In the genomic region with DNA sequence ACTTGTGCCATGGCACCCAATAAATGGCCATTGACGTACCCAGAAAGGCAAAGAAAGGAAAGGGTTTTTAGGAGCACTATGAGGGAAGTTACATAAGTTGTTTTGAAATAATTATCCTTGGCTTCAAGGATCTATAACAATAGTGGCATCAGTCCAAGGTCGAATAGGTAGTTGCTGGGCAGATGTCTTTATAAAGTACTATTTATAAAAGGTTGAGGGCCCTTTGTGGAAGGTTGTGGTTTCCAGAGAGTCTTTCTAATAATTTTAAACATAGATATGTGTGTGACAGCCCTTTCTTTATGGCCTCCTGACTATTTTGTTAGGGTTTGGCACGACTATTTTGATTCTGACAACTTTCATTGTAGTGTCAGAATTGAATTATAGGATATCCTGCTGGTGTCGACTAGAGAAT, we compare ENCODE assay signal across 28 cellular contexts.
DNase-seq lines count a peak whose midpoint lies in the region; ATAC-seq and TF ChIP-seq lines count a peak whose summit lies in the region.
"Had no signal": no experiment of that assay in that cellular context is flagged by ENCODE, and none has a peak within 500 bp of the region (broad histone marks: within the 10 kb centered on the region; RNA-seq: fewer than 3 reads in every experiment).

No MANE protein-coding gene starts in this region.

- POLR2A ChIA-PET in HEK293 (lab: Yijun Ruan, JAX) = no interaction called here

- H3K4me1 ChIP-seq in HEK293 (ENCODE audit: control insufficient read depth, insufficient read depth, low read length) = no peaks in the 10 kb centered on the region
- H3K4me1 ChIP-seq: left lung, SJSA1, tibial artery had no signal

- no peaks in the 10 kb centered on the region for H3K36me3 ChIP-seq in HEK293 (ENCODE audit: control insufficient read depth in 2 of 2, insufficient read depth in 1 of 2, low read length in 2 of 2)
- H3K36me3 ChIP-seq: left lung, SJSA1, tibial artery had no signal

- no peak for ATAC-seq in GM18517 (IDR thresholded peaks at IDR 0.05; ENCODE audit: unreplicated experiment)
- ATAC-seq in HG02623 (IDR thresholded peaks at IDR 0.05; ENCODE audit: unreplicated experiment) = no peak
- ATAC-seq: activated naive CD4-positive, alpha-beta T cell treated with anti-CD3 and anti-CD28 coated beads, Interleukin-2, amount 50 U/mL, for 72 hours; left lung; naive thymus-derived CD4-positive, alpha-beta T cell; sciatic nerve; stimulated activated naive CD8-positive, alpha-beta T cell treated with anti-CD3 and anti-CD28 coated beads, Interleukin-15, amount 100 ng/mL, for 72 hours had no signal

- H3K9me3 ChIP-seq in HEK293 (ENCODE audit: control insufficient read depth, insufficient read depth, low read depth, low read length) = no peaks in the 10 kb centered on the region
- H3K9me3 ChIP-seq: left lung, SJSA1, tibial artery had no signal

- no peak overlapping the region for H3K4me3 ChIP-seq in HEK293 (ENCODE audit: low read depth, low read length)
- H3K4me3 ChIP-seq: left lung, SJSA1, tibial artery had no signal

- TF ChIP-seq CTCF in HEK293 (tag by site-specific recombination; IDR thresholded peaks at IDR 0.05) = no peak

- CTCF ChIA-PET in HEK293 (lab: Yijun Ruan, JAX) = no interaction called here

- H3K27ac ChIP-seq in HEK293 (ENCODE audit: extremely low read depth, low read depth, low read length) = no peak overlapping the region
- H3K27ac ChIP-seq: C4-2B, left lung, SJSA1, tibial artery, VCaP had no signal

- DNase-seq in NCI-H1105 treated with DMSO at 0.1 percent for 48 hours (lab: John Stamatoyannopoulos, UW) (peak; percentile 80), dermis microvascular lymphatic vessel endothelial cell (ENCODE audit: low read depth in 2 of 2) (peak; percentile 9 to 66), pulmonary artery endothelial cell (ENCODE audit: low read depth, low spot score) (peak; percentile 15), NCI-H2107 treated with DMSO at 0.1 percent for 48 hours (lab: John Stamatoyannopoulos, UW; ENCODE audit: unreplicated experiment) (no peak)
- DNase-seq: activated CD4-positive, alpha-beta T cell treated with anti-CD3 and anti-CD28 coated beads for 4 hours; DMS79 treated with DMSO at 0.1 percent for 48 hours; effector CD8-positive, alpha-beta T cell; GDM1; HCEC 1CT; IMR-90; left lung; naive thymus-derived CD4-positive, alpha-beta T cell; NCI-H1694 treated with DMSO at 0.1 percent for 48 hours; NCI-H226; NCI-H748 treated with DMSO at 0.1 percent for 48 hours; stimulated activated CD4-positive, alpha-beta T cell treated with anti-CD3 and anti-CD28 coated beads, Interleukin-12 subunit alpha, Interleukin-12 subunit beta, amount 100 ng/mL, for 4 hours; stimulated activated CD4-positive, alpha-beta T cell treated with anti-CD3 and anti-CD28 coated beads, Interleukin-2, amount 100 ng/mL, for 48 hours; stimulated activated naive CD8-positive, alpha-beta T cell treated with anti-CD3 and anti-CD28 coated beads, Interleukin-15, amount 100 ng/mL, for 72 hours; T1000; tibial artery had no signal

TF ChIP-seq in HEK293, 187 proteins besides CTCF, POLR2A, EP300 and RAD21:
- TF ChIP-seq, protein P1, sequence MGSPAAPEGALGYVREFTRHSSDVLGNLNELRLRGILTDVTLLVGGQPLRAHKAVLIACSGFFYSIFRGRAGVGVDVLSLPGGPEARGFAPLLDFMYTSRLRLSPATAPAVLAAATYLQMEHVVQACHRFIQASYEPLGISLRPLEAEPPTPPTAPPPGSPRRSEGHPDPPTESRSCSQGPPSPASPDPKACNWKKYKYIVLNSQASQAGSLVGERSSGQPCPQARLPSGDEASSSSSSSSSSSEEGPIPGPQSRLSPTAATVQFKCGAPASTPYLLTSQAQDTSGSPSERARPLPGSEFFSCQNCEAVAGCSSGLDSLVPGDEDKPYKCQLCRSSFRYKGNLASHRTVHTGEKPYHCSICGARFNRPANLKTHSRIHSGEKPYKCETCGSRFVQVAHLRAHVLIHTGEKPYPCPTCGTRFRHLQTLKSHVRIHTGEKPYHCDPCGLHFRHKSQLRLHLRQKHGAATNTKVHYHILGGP (tag by site-specific recombination; IDR thresholded peaks at IDR 0.05) = 0 out of 2 replicates have a peak, but pooled peaks have one; percentile 42
- TF ChIP-seq ZNF169 (tag by site-specific recombination; IDR thresholded peaks at IDR 0.05) (no peak), ZIC2 (tag by site-specific recombination; IDR thresholded peaks at IDR 0.05) (no peak), TCF7L2 (IDR thresholded peaks at IDR 0.05; ENCODE audit: borderline replicate concordance, low read depth, low read length) (no peak)
- TF ChIP-seq, protein P2, sequence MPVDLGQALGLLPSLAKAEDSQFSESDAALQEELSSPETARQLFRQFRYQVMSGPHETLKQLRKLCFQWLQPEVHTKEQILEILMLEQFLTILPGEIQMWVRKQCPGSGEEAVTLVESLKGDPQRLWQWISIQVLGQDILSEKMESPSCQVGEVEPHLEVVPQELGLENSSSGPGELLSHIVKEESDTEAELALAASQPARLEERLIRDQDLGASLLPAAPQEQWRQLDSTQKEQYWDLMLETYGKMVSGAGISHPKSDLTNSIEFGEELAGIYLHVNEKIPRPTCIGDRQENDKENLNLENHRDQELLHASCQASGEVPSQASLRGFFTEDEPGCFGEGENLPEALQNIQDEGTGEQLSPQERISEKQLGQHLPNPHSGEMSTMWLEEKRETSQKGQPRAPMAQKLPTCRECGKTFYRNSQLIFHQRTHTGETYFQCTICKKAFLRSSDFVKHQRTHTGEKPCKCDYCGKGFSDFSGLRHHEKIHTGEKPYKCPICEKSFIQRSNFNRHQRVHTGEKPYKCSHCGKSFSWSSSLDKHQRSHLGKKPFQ (tag by site-specific recombination; IDR thresholded peaks at IDR 0.05) = no peak
